ENCODE assay signal across 25 cellular contexts in the genomic region with DNA sequence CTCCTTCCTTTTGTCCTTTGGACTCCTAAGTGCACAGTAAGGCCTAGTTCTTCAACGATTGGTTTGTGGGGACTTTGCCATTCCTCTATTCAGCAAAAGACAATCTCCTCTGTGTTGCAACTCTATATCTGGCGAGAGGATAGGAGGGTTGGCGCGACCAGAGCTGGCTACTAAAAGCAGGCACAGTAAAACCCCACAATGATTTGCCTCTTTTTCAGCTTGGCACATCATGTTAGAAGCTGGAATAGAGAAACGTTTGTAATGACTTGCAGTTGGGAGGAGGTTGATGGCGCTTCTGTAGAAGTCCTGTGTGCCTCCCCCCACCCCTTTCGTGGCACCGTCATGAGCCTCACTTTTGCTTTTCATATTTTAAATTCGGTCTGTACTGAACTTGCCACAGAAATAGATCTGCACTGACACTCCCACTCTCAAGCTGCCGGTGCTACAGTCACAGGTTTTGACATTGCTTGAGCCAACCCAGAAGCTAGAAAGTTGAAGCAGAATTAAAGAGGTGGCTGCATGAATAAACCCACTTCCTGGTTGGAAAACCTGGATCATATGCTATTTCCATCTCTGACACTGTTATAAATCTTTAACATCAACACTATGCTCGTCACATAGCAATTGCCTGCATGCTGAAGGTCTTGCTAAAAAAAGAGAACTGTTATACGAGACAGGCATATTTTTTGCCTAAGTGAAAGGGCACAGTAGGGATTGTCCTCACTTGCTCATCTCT.
A peak's percentile ranks its signal among the peaks of the same experiment; 100 is the strongest.
DNase-seq lines count a peak whose midpoint lies in the region; TF ChIP-seq lines count a peak whose summit lies in the region.
"Had no signal": no experiment of that assay in that cellular context is flagged by ENCODE, and none has a peak within 500 bp of the region (broad histone marks: within the 10 kb centered on the region; RNA-seq: fewer than 3 reads in every experiment).

No MANE protein-coding gene starts in this region.

- no peaks in the 10 kb centered on the region for H3K27me3 ChIP-seq in cardiac muscle cell
- H3K27me3 ChIP-seq: BE2C, foreskin keratinocyte, spleen, tibial artery had no signal

- no peaks in the 10 kb centered on the region for H3K9me3 ChIP-seq in cardiac muscle cell (ENCODE audit: low read depth)
- H3K9me3 ChIP-seq: BE2C, tibial artery had no signal

- H3K4me3 ChIP-seq in cardiac muscle cell, result no peak overlapping the region
- H3K4me3 ChIP-seq: spleen, tibial artery had no signal

- peaks cover 10% of the 10 kb centered on the region for H3K36me3 Mint-ChIP-seq in nephron progenitor cell (ENCODE audit: low read depth)
- H3K36me3 Mint-ChIP-seq: natural killer cell had no signal

- no peaks in the 10 kb centered on the region for H3K36me3 ChIP-seq in cardiac muscle cell
- H3K36me3 ChIP-seq: BE2C, spleen, tibial artery had no signal

- no peak for TF ChIP-seq CTCF in cardiac muscle cell (IDR thresholded peaks at IDR 0.05; ENCODE audit: low read depth, low read length)
- no peak for TF ChIP-seq CTCF in nephron progenitor cell (IDR thresholded peaks at IDR 0.05)

- H3K27me3 Mint-ChIP-seq in nephron progenitor cell (ENCODE audit: low read depth, poor library complexity), result peaks cover 4% of the 10 kb centered on the region

- H3K4me3 Mint-ChIP-seq in nephron progenitor cell, result no peak overlapping the region
- H3K4me3 Mint-ChIP-seq: natural killer cell had no signal

- DNase-seq in cardiac muscle cell (ENCODE audit: low read depth in 1 of 2, low spot score in 1 of 2) (peak in 1 of 2 donors; percentile 25), cardiac septum (ENCODE audit: low spot score) (no peak), globus pallidus (ENCODE audit: low spot score) (peak; percentile 92), nephron progenitor cell (no peak), HUDEP-2 (lab: John Stamatoyannopoulos, UW; ENCODE audit: unreplicated experiment in 76 of 76) (no peak), activated gamma-delta T cell (lab: John Stamatoyannopoulos, UW) (no peak), NCI-H128 (lab: John Stamatoyannopoulos, UW; ENCODE audit: unreplicated experiment) (no peak)
- DNase-seq in effector CD4-positive, alpha-beta T cell, result no peak
- DNase-seq: activated CD4-positive, alpha-beta T cell treated with anti-CD3 and anti-CD28 coated beads, Interleukin-2, amount 50 U/mL, for 48 hours; activated CD4-positive, CD25-positive, alpha-beta regulatory T cell; BE2C; EL; foreskin keratinocyte; left cardiac atrium; natural killer cell; NCI-H1048; NCI-H187 treated with DMSO at 0.1 percent for 48 hours; NCI-H2227 treated with DMSO at 0.1 percent for 48 hours; NCI-H774; spleen; stimulated activated CD4-positive, alpha-beta T cell treated with anti-CD3 and anti-CD28 coated beads, Interleukin-4, amount 100 ng/mL, for 1 hour; stimulated activated naive CD4-positive, alpha-beta T cell treated with Interleukin-2 at 50 U/mL for 16 hours; tibial artery had no signal

- H3K4me1 Mint-ChIP-seq in nephron progenitor cell, result no peaks in the 10 kb centered on the region
- H3K4me1 Mint-ChIP-seq: natural killer cell had no signal

- peak overlapping the region; percentile 47 for H3K27ac Mint-ChIP-seq in nephron progenitor cell
- H3K27ac Mint-ChIP-seq: natural killer cell had no signal

- peaks cover 7% of the 10 kb centered on the region for H3K4me1 ChIP-seq in cardiac muscle cell (ENCODE audit: low read depth)
- H3K4me1 ChIP-seq: foreskin keratinocyte, parathyroid adenoma, spleen, tibial artery had no signal

- intact Hi-C loops in cardiac septum (cut with DNase I), result no loop called here

- peaks cover 23% of the 10 kb centered on the region for H3K9me3 Mint-ChIP-seq in nephron progenitor cell

- H3K27ac ChIP-seq in cardiac muscle cell, result peak overlapping the region; percentile 61
- H3K27ac ChIP-seq: epithelial cell of prostate, foreskin keratinocyte, parathyroid adenoma, spleen, tibial artery had no signal
